ENCODE assay signal across 1 cellular context in the genomic region with DNA sequence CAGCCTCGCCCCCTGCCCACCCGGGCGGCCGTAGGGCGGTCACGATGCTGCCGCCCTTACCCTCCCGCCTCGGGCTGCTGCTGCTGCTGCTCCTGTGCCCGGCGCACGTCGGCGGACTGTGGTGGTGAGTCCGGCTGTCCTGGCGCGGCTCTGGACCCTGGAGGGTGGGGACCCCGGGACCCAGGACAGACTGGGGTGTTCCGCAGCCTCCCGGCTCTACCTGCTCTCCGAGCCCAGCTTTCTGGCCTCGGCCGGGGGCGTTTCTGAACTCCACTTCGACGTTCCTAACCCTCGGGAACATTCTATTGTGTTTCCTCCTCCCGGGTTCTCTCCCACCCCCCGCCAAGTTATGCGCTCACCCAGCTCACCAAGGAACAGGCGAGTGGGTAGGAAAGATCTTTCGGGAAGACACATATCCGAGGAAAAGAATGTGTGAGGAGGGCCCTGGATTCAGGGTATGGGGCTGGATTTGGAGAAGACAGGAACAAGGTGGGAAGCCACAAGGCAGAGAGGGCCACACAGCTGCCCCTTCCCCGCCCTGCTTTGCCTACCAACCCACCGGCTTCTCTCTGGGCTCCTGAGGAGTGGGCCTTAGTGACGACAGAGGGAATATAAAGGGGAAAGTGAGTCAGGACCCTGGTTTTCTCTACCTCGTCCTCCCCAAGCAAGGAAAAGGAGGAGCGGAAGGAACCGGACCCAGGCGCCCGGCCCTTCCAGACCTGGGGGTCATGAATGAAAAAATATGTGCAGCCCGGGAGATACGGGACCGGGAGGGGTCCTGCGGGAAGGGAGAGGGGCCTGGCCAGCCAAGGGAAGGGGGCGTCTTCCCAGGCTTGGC.
TF ChIP-seq lines count a peak whose summit lies in the region.

No MANE protein-coding gene starts in this region.

TF ChIP-seq in GM12878, 131 proteins besides CTCF, POLR2A, EP300 and RAD21:
- TF ChIP-seq SRF (IDR thresholded peaks at IDR 0.05; ENCODE audit: low read depth in 2 of 2, low read length in 2 of 2): no peak
- TF ChIP-seq SUZ12 (IDR thresholded peaks at IDR 0.05; ENCODE audit: unreplicated experiment): peak; percentile 96
